In genomic region chr6:7737867-7738266, GRCh38 we compare ENCODE assay signal across 8 cellular contexts.
"Had no signal": no experiment of that assay in that cellular context is flagged by ENCODE, and none has a peak within 500 bp of the region (broad histone marks: within the 10 kb centered on the region; RNA-seq: fewer than 3 reads in every experiment).

No MANE protein-coding gene starts in this region.

- H3K27ac Mint-ChIP-seq: GM23338, H9, IgD-negative memory B cell had no signal

- FAIRE-seq: H1, H54 had no signal

- H3K27ac ChIP-seq: HL-60 had no signal

- H3K4me3 Mint-ChIP-seq: GM23338, H9, IgD-negative memory B cell had no signal

- DNase-seq: H9, HCEC 1CT, KG1 had no signal

- H3K4me2 ChIP-seq: GM23338 had no signal

- H3K4me3 ChIP-seq: GM23338 had no signal

- H3K4me1 Mint-ChIP-seq: IgD-negative memory B cell had no signal

- H2AFZ ChIP-seq: GM23338 had no signal

- H3K36me3 Mint-ChIP-seq: IgD-negative memory B cell had no signal

- H3K9me3 Mint-ChIP-seq: GM23338, H9, IgD-negative memory B cell had no signal
